ENCODE assay signal across 8 cellular contexts in the genomic region with DNA sequence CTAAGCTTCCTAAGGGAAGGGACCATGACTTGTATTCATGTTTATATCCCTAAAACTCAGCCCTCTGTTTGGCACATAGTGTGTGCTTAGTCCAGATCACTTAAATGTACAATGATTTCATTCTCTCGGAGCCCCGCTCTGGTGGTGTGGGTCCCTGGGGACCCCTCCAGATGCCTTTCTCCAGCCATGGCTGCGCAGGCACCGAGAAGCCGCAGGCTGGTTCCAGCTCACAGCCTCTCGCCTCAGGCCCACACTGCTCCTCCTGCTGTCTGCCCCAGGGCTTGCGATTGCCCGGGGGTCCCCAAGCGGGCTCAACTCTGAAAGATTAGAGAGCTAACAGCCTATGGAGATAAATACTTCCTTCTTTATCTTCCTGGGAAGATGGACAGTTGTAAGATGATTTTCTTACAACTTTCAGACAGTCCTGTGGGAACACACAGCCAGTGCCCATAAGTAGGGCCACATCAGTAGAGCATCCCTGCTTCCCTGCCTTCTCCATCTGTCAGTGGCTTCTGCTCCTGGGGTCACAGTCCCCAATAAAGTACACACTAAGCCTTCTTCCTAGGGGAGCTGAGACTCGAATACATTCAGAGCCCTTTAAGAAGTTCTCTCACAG.
A peak's percentile ranks its signal among the peaks of the same experiment; 100 is the strongest.
DNase-seq lines count a peak whose midpoint lies in the region; ATAC-seq lines count a peak whose summit lies in the region.

No MANE protein-coding gene starts in this region.

- ATAC-seq in GM19023 (IDR thresholded peaks at IDR 0.05; ENCODE audit: unreplicated experiment) (peak; percentile 44), HG03095 (IDR thresholded peaks at IDR 0.05; ENCODE audit: unreplicated experiment) (peak; percentile 46), GM19455 (IDR thresholded peaks at IDR 0.05; ENCODE audit: unreplicated experiment) (no peak)
- ATAC-seq in activated T-helper 17 cell treated with anti-CD3 and anti-CD28 coated beads, Interleukin-2, amount 50 U/mL, for 72 hours (replicated peaks) = no peak

- peak overlapping the region; percentile 80 for H3K4me3 Mint-ChIP-seq in activated T-helper 17 cell treated with anti-CD3 and anti-CD28 coated beads, Interleukin-2, amount 50 U/mL, for 72 hours

- peak overlapping the region; percentile 88 for H3K27ac Mint-ChIP-seq in activated T-helper 17 cell treated with anti-CD3 and anti-CD28 coated beads, Interleukin-2, amount 50 U/mL, for 72 hours

- no peaks in the 10 kb centered on the region for H3K27me3 Mint-ChIP-seq in activated T-helper 17 cell treated with anti-CD3 and anti-CD28 coated beads, Interleukin-2, amount 50 U/mL, for 72 hours

- no peaks in the 10 kb centered on the region for H3K9me3 Mint-ChIP-seq in activated T-helper 17 cell treated with anti-CD3 and anti-CD28 coated beads, Interleukin-2, amount 50 U/mL, for 72 hours

- H3K4me1 Mint-ChIP-seq in activated T-helper 17 cell treated with anti-CD3 and anti-CD28 coated beads, Interleukin-2, amount 50 U/mL, for 72 hours = peaks cover 25% of the 10 kb centered on the region

- peak overlapping the region; percentile 54 for H3K27ac ChIP-seq in substantia nigra (ENCODE audit: low read depth, low read length, poor library complexity, severe bottlenecking)

- peaks cover 16% of the 10 kb centered on the region for H3K36me3 Mint-ChIP-seq in activated T-helper 17 cell treated with anti-CD3 and anti-CD28 coated beads, Interleukin-2, amount 50 U/mL, for 72 hours (ENCODE audit: low read depth)

- DNase-seq in iPS-NIHi7 (ENCODE audit: extremely low spot score) (peak; percentile 48), substantia nigra (lab: John Stamatoyannopoulos, UW) (no peak), NCI-H226 (no peak), 8988T (no peak)

Comparison
In these comparisons a context has a peak if more than half of its experiments do, and no peak if none do; other contexts are left out.
1. ATAC-seq: peak in GM19023 (single experiment) and HG03095 (single experiment); none in activated T-helper 17 cell treated with anti-CD3 and anti-CD28 coated beads, Interleukin-2, amount 50 U/mL, for 72 hours (single experiment) and GM19455 (single experiment).